ENCODE assay signal across 20 cellular contexts in genomic region chr19:3512562-3512961, GRCh38. TPM values are rescaled to one million over a fixed set of nuclear protein-coding genes. Genes with fewer than 3 reads are reported as not detected.
"Had no signal": no experiment of that assay in that cellular context is flagged by ENCODE, and none has a peak within 500 bp of the region (broad histone marks: within the 10 kb centered on the region; RNA-seq: fewer than 3 reads in every experiment).

No MANE protein-coding gene starts in this region.

- H3K9me3 ChIP-seq: neutrophil had no signal

- H3K27me3 ChIP-seq: neutrophil had no signal

- H3K27ac Mint-ChIP-seq: activated CD4-positive, alpha-beta memory T cell treated with anti-CD3 and anti-CD28 coated beads, Interleukin-2, amount 10 ng/mL, durations not matched to agents 7 days and 5 days; type B pancreatic cell had no signal

- ATAC-seq: activated naive CD4-positive, alpha-beta T cell treated with anti-CD3 and anti-CD28 coated beads, Interleukin-2, amount 50 U/mL, for 72 hours; left colon; stimulated activated naive B cell treated with anti-CD40 and anti-IgM and Interleukin-4, amounts not matched to agents 10 μg/mL and 1 μg/mL and 100 μg/mL, for 72 hours had no signal

- H3K4me3 ChIP-seq: lung had no signal

- H3K27ac ChIP-seq: epithelial cell of prostate, neutrophil had no signal

- H3K27me3 Mint-ChIP-seq: activated CD4-positive, alpha-beta memory T cell treated with anti-CD3 and anti-CD28 coated beads, Interleukin-2, amount 10 ng/mL, durations not matched to agents 7 days and 5 days; brain; central memory CD8-positive, alpha-beta T cell; naive B cell; stimulated activated naive B cell treated with anti-CD40 and anti-IgM and Interleukin-4, amounts not matched to agents 10 μg/mL and 1 μg/mL and 100 μg/mL, for 72 hours; type B pancreatic cell had no signal

- H3K4me3 Mint-ChIP-seq: activated CD4-positive, alpha-beta memory T cell treated with anti-CD3 and anti-CD28 coated beads, Interleukin-2, amount 10 ng/mL, durations not matched to agents 7 days and 5 days; brain; central memory CD8-positive, alpha-beta T cell; stimulated activated naive B cell treated with anti-CD40 and anti-IgM and Interleukin-4, amounts not matched to agents 10 μg/mL and 1 μg/mL and 100 μg/mL, for 72 hours; type B pancreatic cell had no signal

- DNase-seq: activated CD4-positive, alpha-beta memory T cell treated with anti-CD3 and anti-CD28 coated beads, Interleukin-2, amount 10 ng/mL, durations not matched to agents 7 days and 5 days; activated gamma-delta T cell; activated T-cell treated with anti-CD3 and anti-CD28 coated beads, Interleukin-2, amount 50 U/mL, for 48 hours; effector memory CD4-positive, alpha-beta T cell; foreskin melanocyte; left colon; naive B cell; stimulated activated CD4-positive, alpha-beta T cell treated with anti-CD3 and anti-CD28 coated beads, Interleukin-2, amount 100 ng/mL, for 48 hours; stimulated activated naive B cell treated with anti-CD40 and anti-IgM and Interleukin-4, amounts not matched to agents 10 μg/mL and 1 μg/mL and 100 μg/mL, for 72 hours had no signal

- H3K9me3 Mint-ChIP-seq: activated CD4-positive, alpha-beta memory T cell treated with anti-CD3 and anti-CD28 coated beads, Interleukin-2, amount 10 ng/mL, durations not matched to agents 7 days and 5 days; activated naive CD4-positive, alpha-beta T cell treated with anti-CD3 and anti-CD28 coated beads, Interleukin-2, amount 50 U/mL, for 72 hours; central memory CD8-positive, alpha-beta T cell; naive B cell; type B pancreatic cell had no signal

RNA-seq across cellular contexts. Expression of gene TEKTIP1, which starts 26.4 kb away (rescaled TPM):
- total RNA-seq: fibroblast of lung, skeletal muscle tissue had no signal

RNA-seq across cellular contexts. Expression of gene SMIM44, which starts 29.3 kb away (rescaled TPM):
- total RNA-seq: activated CD4-positive, alpha-beta memory T cell treated with anti-CD3 and anti-CD28 coated beads, Interleukin-2, amount 10 ng/mL, durations not matched to agents 7 days and 5 days; activated naive CD4-positive, alpha-beta T cell treated with anti-CD3 and anti-CD28 coated beads, Interleukin-2, amount 50 U/mL, for 72 hours; fibroblast of lung; lung; mononuclear cell; posterior vena cava; skeletal muscle tissue had no signal

RNA-seq across cellular contexts. Expression of gene SMIM24, which starts 32.2 kb away (rescaled TPM):
- total RNA-seq: activated CD4-positive, alpha-beta memory T cell treated with anti-CD3 and anti-CD28 coated beads, Interleukin-2, amount 10 ng/mL, durations not matched to agents 7 days and 5 days; fibroblast of lung; mononuclear cell; posterior vena cava; skeletal muscle tissue had no signal
